Comparison of ENCODE assay signal across 8 cellular contexts in the genomic region with DNA sequence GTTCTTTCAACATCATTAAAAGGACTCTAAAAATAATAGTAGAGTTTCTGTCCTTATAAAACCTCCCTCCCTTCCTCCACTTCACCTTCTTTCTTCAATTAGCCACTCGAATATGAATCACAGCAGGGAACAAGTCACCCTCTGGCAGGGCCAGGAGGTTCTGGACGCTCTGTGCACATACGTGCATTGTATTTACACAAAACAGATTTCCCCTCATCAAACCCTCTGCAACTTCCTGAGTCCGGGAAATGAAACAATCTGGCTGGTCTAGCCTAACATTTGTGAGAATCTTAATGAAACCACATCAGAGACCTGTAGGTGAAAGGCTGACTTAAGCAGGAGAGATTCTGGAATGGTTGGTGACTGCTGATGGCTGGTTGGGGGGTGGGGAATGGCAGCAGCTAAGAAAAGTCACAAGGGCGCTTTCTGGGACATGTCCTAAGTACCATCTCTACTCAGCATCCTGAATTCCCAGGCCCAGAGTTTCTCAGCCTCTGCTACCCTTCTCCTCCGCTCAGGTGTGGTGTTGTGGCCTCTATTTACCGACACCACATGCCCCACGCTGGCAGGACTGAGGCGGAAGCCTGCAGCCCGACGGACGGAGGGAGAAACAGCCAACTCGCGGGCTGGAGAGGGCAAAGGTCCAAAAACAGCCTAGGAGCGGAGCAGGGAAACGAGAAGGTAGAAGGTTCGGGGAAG. TPM values are rescaled to one million over a fixed set of nuclear protein-coding genes. Genes with fewer than 3 reads are reported as not detected.
A peak's percentile ranks its signal among the peaks of the same experiment; 100 is the strongest.
DNase-seq lines count a peak whose midpoint lies in the region; ATAC-seq, FAIRE-seq and TF ChIP-seq lines count a peak whose summit lies in the region.

No MANE protein-coding gene starts in this region.

- no peaks in the 10 kb centered on the region for H3K27me3 ChIP-seq in pancreas

- intact Hi-C loops in pancreas (cut with DNase I): no loop called here

- peaks cover 8% of the 10 kb centered on the region for H3K27me3 Mint-ChIP-seq in activated CD4-positive, alpha-beta memory T cell treated with anti-CD3 and anti-CD28 coated beads, Interleukin-2, amount 10 ng/mL, durations not matched to agents 7 days and 5 days
- H3K27me3 Mint-ChIP-seq in glutamatergic neuron (ENCODE audit: unreplicated experiment): no peaks in the 10 kb centered on the region

- peaks cover 4% of the 10 kb centered on the region for H3K36me3 Mint-ChIP-seq in activated CD4-positive, alpha-beta memory T cell treated with anti-CD3 and anti-CD28 coated beads, Interleukin-2, amount 10 ng/mL, durations not matched to agents 7 days and 5 days (ENCODE audit: low read depth)
- no peaks in the 10 kb centered on the region for H3K36me3 Mint-ChIP-seq in glutamatergic neuron (ENCODE audit: unreplicated experiment)

- peak overlapping the region; percentile 44 to 63 (median 50) for H3K4me3 ChIP-seq in pancreas

- peak; percentile 23 for DNase-seq in stimulated activated CD4-positive, alpha-beta T cell treated with anti-CD3 and anti-CD28 coated beads, Interleukin-15, amount 100 ng/mL, for 24 hours
- DNase-seq in stimulated activated CD4-positive, alpha-beta T cell treated with anti-CD3 and anti-CD28 coated beads, Interleukin-12 subunit alpha, Interleukin-12 subunit beta, amount 100 ng/mL, for 4 hours: no peak
- DNase-seq in activated CD4-positive, alpha-beta memory T cell treated with anti-CD3 and anti-CD28 coated beads, Interleukin-2, amount 10 ng/mL, durations not matched to agents 7 days and 5 days: no peak
- no peak for DNase-seq in glutamatergic neuron
- DNase-seq in pancreas: peak; percentile 29 to 75 (median 57)

- H3K4me1 Mint-ChIP-seq in activated CD4-positive, alpha-beta memory T cell treated with anti-CD3 and anti-CD28 coated beads, Interleukin-2, amount 10 ng/mL, durations not matched to agents 7 days and 5 days: peaks cover 19% of the 10 kb centered on the region
- H3K4me1 Mint-ChIP-seq in glutamatergic neuron (ENCODE audit: low read depth, unreplicated experiment): peaks cover 18% of the 10 kb centered on the region

- H3K27ac ChIP-seq in pancreas: peak overlapping the region in 3 of 4 donors; percentile 42 to 65 (median 63)

- CTCF ChIA-PET in activated CD4-positive, alpha-beta memory T cell treated with anti-CD3 and anti-CD28 coated beads, Interleukin-2, amount 10 ng/mL, durations not matched to agents 7 days and 5 days (lab: Charles Lee): no interaction called here

- H3K9me3 Mint-ChIP-seq in activated CD4-positive, alpha-beta memory T cell treated with anti-CD3 and anti-CD28 coated beads, Interleukin-2, amount 10 ng/mL, durations not matched to agents 7 days and 5 days: no peaks in the 10 kb centered on the region
- H3K9me3 Mint-ChIP-seq in glutamatergic neuron (ENCODE audit: unreplicated experiment): peaks cover 7% of the 10 kb centered on the region

- FAIRE-seq in pancreas (lab: Jason Lieb, UNC): no peak

- H3K4me3 Mint-ChIP-seq in activated CD4-positive, alpha-beta memory T cell treated with anti-CD3 and anti-CD28 coated beads, Interleukin-2, amount 10 ng/mL, durations not matched to agents 7 days and 5 days: peak overlapping the region; percentile 91
- H3K4me3 Mint-ChIP-seq in glutamatergic neuron (ENCODE audit: unreplicated experiment): peak overlapping the region; percentile 90

- H3K9me3 ChIP-seq in pancreas: no peaks in the 10 kb centered on the region

- peak; percentile 55 to 68 (median 63) for ATAC-seq in pancreas
- ATAC-seq in HG03378 (IDR thresholded peaks at IDR 0.05; ENCODE audit: unreplicated experiment): no peak
- ATAC-seq in GM19351 (IDR thresholded peaks at IDR 0.05; ENCODE audit: unreplicated experiment): no peak
- ATAC-seq in GM21737 (IDR thresholded peaks at IDR 0.05; ENCODE audit: unreplicated experiment): no peak

- 4 to 39% methylated on average over 17 of the region's 17 CpGs for WGBS in pancreas, 2 donors

- H3K27ac Mint-ChIP-seq in activated CD4-positive, alpha-beta memory T cell treated with anti-CD3 and anti-CD28 coated beads, Interleukin-2, amount 10 ng/mL, durations not matched to agents 7 days and 5 days: no peak overlapping the region
- H3K27ac Mint-ChIP-seq in glutamatergic neuron (ENCODE audit: unreplicated experiment): peak overlapping the region; percentile 70

- no peaks in the 10 kb centered on the region for H3K36me3 ChIP-seq in pancreas

- TF ChIP-seq CTCF in glutamatergic neuron (IDR thresholded peaks at IDR 0.05; ENCODE audit: partially characterized antibody, unreplicated experiment): no peak
- no peak for TF ChIP-seq CTCF in pancreas (IDR thresholded peaks at IDR 0.05)

- peaks cover 0 to 3% (median 0%) of the 10 kb centered on the region in 3 donors for H3K4me1 ChIP-seq in pancreas

- POLR2A ChIA-PET in activated CD4-positive, alpha-beta memory T cell treated with anti-CD3 and anti-CD28 coated beads, Interleukin-2, amount 10 ng/mL, durations not matched to agents 7 days and 5 days (lab: Charles Lee): no interaction called here

RNA-seq across cellular contexts. Expression of a gene that starts 1.0 kb away (rescaled TPM):
- 1 to 10 TPM; 5.8 to 7.5 TPM for total RNA-seq in activated CD4-positive, alpha-beta memory T cell treated with anti-CD3 and anti-CD28 coated beads, Interleukin-2, amount 10 ng/mL, durations not matched to agents 7 days and 5 days
- total RNA-seq in glutamatergic neuron (ENCODE audit: unreplicated experiment) (62.0 TPM), pancreas (10 to 100 TPM; 15.2 to 23.9 (median 17.8) TPM)
- polyA plus RNA-seq in pancreas: 1 to 10 TPM; 4.1 to 7.0 TPM

Comparison
In these comparisons a context has a peak if more than half of its experiments do, and no peak if none do; other contexts are left out.
1. DNase-seq: peak in stimulated activated CD4-positive, alpha-beta T cell treated with anti-CD3 and anti-CD28 coated beads, Interleukin-15, amount 100 ng/mL, for 24 hours (single experiment) and pancreas (6 of 6); none in stimulated activated CD4-positive, alpha-beta T cell treated with anti-CD3 and anti-CD28 coated beads, Interleukin-12 subunit alpha, Interleukin-12 subunit beta, amount 100 ng/mL, for 4 hours (single experiment), activated CD4-positive, alpha-beta memory T cell treated with anti-CD3 and anti-CD28 coated beads, Interleukin-2, amount 10 ng/mL, durations not matched to agents 7 days and 5 days (single experiment) and glutamatergic neuron (single experiment).
2. ATAC-seq: peak in pancreas (4 of 4); none in HG03378 (single experiment), GM19351 (single experiment) and GM21737 (single experiment).